In genomic region chr13:52001120-52001731, GRCh38 we compare ENCODE assay signal across 10 cellular contexts. TPM values are rescaled to one million over a fixed set of nuclear protein-coding genes. Genes with fewer than 3 reads are reported as not detected.
A peak's percentile ranks its signal among the peaks of the same experiment; 100 is the strongest.
DNase-seq lines count a peak whose midpoint lies in the region; ATAC-seq and TF ChIP-seq lines count a peak whose summit lies in the region.
"Had no signal": no experiment of that assay in that cellular context is flagged by ENCODE, and none has a peak within 500 bp of the region (broad histone marks: within the 10 kb centered on the region; RNA-seq: fewer than 3 reads in every experiment).

No MANE protein-coding gene starts in this region.

- no peak overlapping the region for H3K4me3 ChIP-seq in Caco-2 (ENCODE audit: low read depth, low read length)
- H3K4me3 ChIP-seq: SJSA1, skin epidermis had no signal

- H3K9me3 ChIP-seq in Caco-2, result no peaks in the 10 kb centered on the region
- H3K9me3 ChIP-seq: SJSA1 had no signal

- H3K27ac ChIP-seq in caudate nucleus (ENCODE audit: low read depth, low read length), result no peak overlapping the region
- H3K27ac ChIP-seq: SJSA1, skin epidermis had no signal

- peaks cover 66% of the 10 kb centered on the region for H3K4me1 ChIP-seq in Caco-2
- H3K4me1 ChIP-seq: SJSA1 had no signal

- CTCF ChIA-PET in Caco-2 (lab: Charles Lee), result interaction anchor here (1.5 kb wide), 1 partner anchor 126 kb away, joined by 4 read pairs; no protein-coding TSS in a partner anchor

- H3K4me1 Mint-ChIP-seq in Caco-2 (ENCODE audit: low read depth, unreplicated experiment) (peaks cover 58% of the 10 kb centered on the region), chondrocyte (ENCODE audit: low read depth) (peaks cover 14% of the 10 kb centered on the region), memory B cell (no peaks in the 10 kb centered on the region)

- H3K4me3 Mint-ChIP-seq in Caco-2 (ENCODE audit: unreplicated experiment) (no peak overlapping the region), chondrocyte (ENCODE audit: unreplicated experiment) (no peak overlapping the region), memory B cell (no peak overlapping the region)

- ATAC-seq in GM18868 (IDR thresholded peaks at IDR 0.05; ENCODE audit: unreplicated experiment) (peak; percentile 88), HG03159 (IDR thresholded peaks at IDR 0.05; ENCODE audit: unreplicated experiment) (peak; percentile 90), memory B cell (ENCODE audit: low read depth) (peak; percentile 77), HG02763 (IDR thresholded peaks at IDR 0.05; ENCODE audit: unreplicated experiment) (no peak)

- DNase-seq in Caco-2 (no peak), NOMO-1 (lab: John Stamatoyannopoulos, UW; ENCODE audit: unreplicated experiment in 2 of 2) (peak; percentile 17 to 60), chondrocyte (ENCODE audit: low spot score) (no peak), memory B cell (ENCODE audit: low spot score in 2 of 2) (peak in 1 of 2 donors; percentile 11), caudate nucleus (lab: John Stamatoyannopoulos, UW) (no peak)

- H3K9me3 Mint-ChIP-seq in Caco-2 (ENCODE audit: unreplicated experiment), result peaks cover 2% of the 10 kb centered on the region
- no peaks in the 10 kb centered on the region for H3K9me3 Mint-ChIP-seq in chondrocyte (ENCODE audit: low read depth)
- H3K9me3 Mint-ChIP-seq in memory B cell, result no peaks in the 10 kb centered on the region

- POLR2A ChIA-PET in Caco-2 (lab: Charles Lee), result no interaction called here

- no peak overlapping the region for H3K27ac Mint-ChIP-seq in Caco-2 (ENCODE audit: unreplicated experiment)
- no peak overlapping the region for H3K27ac Mint-ChIP-seq in chondrocyte (ENCODE audit: unreplicated experiment)
- no peak overlapping the region for H3K27ac Mint-ChIP-seq in memory B cell

- H3K36me3 Mint-ChIP-seq in Caco-2 (ENCODE audit: insufficient read depth, unreplicated experiment), result no peaks in the 10 kb centered on the region
- no peaks in the 10 kb centered on the region for H3K36me3 Mint-ChIP-seq in chondrocyte (ENCODE audit: low read depth)
- H3K36me3 Mint-ChIP-seq in memory B cell, result no peaks in the 10 kb centered on the region

- intact Hi-C loops in Caco-2 (cut with micrococcal nuclease; ENCODE audit: unreplicated experiment), result loop anchor here (1.0 kb wide), 3 partner anchors 35 to 200 kb away; no protein-coding TSS in a partner anchor

- no peaks in the 10 kb centered on the region for H3K27me3 ChIP-seq in Caco-2 (replicated peaks; ENCODE audit: control insufficient read depth, insufficient read depth, low read length)

- H3K36me3 ChIP-seq in Caco-2 (ENCODE audit: control insufficient read depth, insufficient read depth, low read length), result 0 out of 2 replicates have a peak, but pooled peaks cover 2% of the 10 kb centered on the region
- H3K36me3 ChIP-seq: SJSA1 had no signal

- H3K27me3 Mint-ChIP-seq in Caco-2 (ENCODE audit: insufficient read depth, unreplicated experiment) (no peaks in the 10 kb centered on the region), chondrocyte (ENCODE audit: low read depth) (no peaks in the 10 kb centered on the region), memory B cell (peaks cover 15% of the 10 kb centered on the region)

- BruUV-seq in Caco-2 (replicated peaks; lab: Mats Ljungman, UMichigan), result no TSS peak

- peak; percentile 61 to 82 for TF ChIP-seq CTCF in Caco-2 (IDR thresholded peaks at IDR 0.05; ENCODE audit: insufficient read depth in 1 of 2, low read depth in 1 of 2, low read length in 1 of 2, severe bottlenecking in 1 of 2, unreplicated experiment in 1 of 2)
- peak; percentile 83 for TF ChIP-seq CTCF in chondrocyte (IDR thresholded peaks at IDR 0.05)

RNA-seq across cellular contexts. Expression of gene ATP7B, which starts 10.0 kb away (rescaled TPM):
- 40.2 and 50.7 TPM in 2 replicates for total RNA-seq in Caco-2 (2022)
- 11.9 to 16.8 TPM (median 16.6 TPM) in 3 replicates for total RNA-seq in chondrocyte

RNA-seq across cellular contexts. Expression of gene ALG11, which starts 11.0 kb away (rescaled TPM):
- total RNA-seq in Caco-2 (2022) (45.9 and 47.7 TPM in 2 replicates), chondrocyte (49.2 to 56.9 TPM (median 49.8 TPM) in 3 replicates)

RNA-seq across cellular contexts. Expression of gene UTP14C, which starts 23.3 kb away (rescaled TPM):
- total RNA-seq in Caco-2 (2022) (11.8 and 12.1 TPM in 2 replicates), chondrocyte (22.3 to 27.6 TPM (median 24.4 TPM) in 3 replicates)

Comparison
In these comparisons a context has a peak if more than half of its experiments do, and no peak if none do; other contexts are left out.
1. DNase-seq: peak in NOMO-1 (2 of 2); none in Caco-2 (0 of 2), chondrocyte (single experiment) and caudate nucleus (0 of 61).